Comparison of ENCODE assay signal across 13 cellular contexts in genomic region chr3:131553495-131554247, GRCh38. TPM values are rescaled to one million over a fixed set of nuclear protein-coding genes. Genes with fewer than 3 reads are reported as not detected.
DNase-seq lines count a peak whose midpoint lies in the region; ATAC-seq, FAIRE-seq and TF ChIP-seq lines count a peak whose summit lies in the region.
"Had no signal": no experiment of that assay in that cellular context is flagged by ENCODE, and none has a peak within 500 bp of the region (broad histone marks: within the 10 kb centered on the region; RNA-seq: fewer than 3 reads in every experiment).

No MANE protein-coding gene starts in this region.

- H3K27me3 ChIP-seq in pancreas (no peaks in the 10 kb centered on the region), dorsolateral prefrontal cortex (peaks cover 0 to 3% (median 0%) of the 10 kb centered on the region in 45 donors)
- no peaks in the 10 kb centered on the region for H3K27me3 ChIP-seq in CD8-positive, alpha-beta T cell (ENCODE audit: insufficient read depth, low read length)

- ATAC-seq in stimulated activated naive CD8-positive, alpha-beta T cell treated with anti-CD3 and anti-CD28 coated beads, Interleukin-15, amount 100 ng/mL, for 72 hours: peak; percentile 80
- ATAC-seq in stimulated activated naive CD8-positive, alpha-beta T cell treated with anti-CD3 and anti-CD28 coated beads, Interleukin-15, Interleukin-2, amounts not matched to agents 100 U/mL and 50 U/mL, for 24 hours: no peak
- ATAC-seq in GM21825 (IDR thresholded peaks at IDR 0.05; ENCODE audit: unreplicated experiment) (peak; percentile 91), HG03175 (IDR thresholded peaks at IDR 0.05; ENCODE audit: unreplicated experiment) (peak; percentile 93), pancreas (no peak)
- no peak for ATAC-seq in CD8-positive, alpha-beta T cell
- ATAC-seq: A549; activated naive CD8-positive, alpha-beta T cell treated with anti-CD3 and anti-CD28 coated beads, Interleukin-2, amount 50 U/mL, for 24 hours had no signal

- POLR2A ChIA-PET in CD8-positive, alpha-beta T cell (lab: Charles Lee): no interaction called here

- DNase-seq in stimulated activated naive CD8-positive, alpha-beta T cell treated with anti-CD3 and anti-CD28 coated beads, Interleukin-15, amount 100 ng/mL, for 72 hours: no peak
- no peak for DNase-seq in stimulated activated naive CD8-positive, alpha-beta T cell treated with anti-CD3 and anti-CD28 coated beads, Interleukin-15, Interleukin-2, amounts not matched to agents 100 U/mL and 50 U/mL, for 24 hours
- DNase-seq in pancreas (no peak), dorsolateral prefrontal cortex (no peak)
- DNase-seq in CD8-positive, alpha-beta T cell: no peak
- no peak for DNase-seq in activated T-cell treated with anti-CD3 and anti-CD28 coated beads, Interleukin-2, amount 50 U/mL, for 1 hour
- DNase-seq: activated CD4-positive, alpha-beta T cell treated with anti-CD3 and anti-CD28 coated beads, Interleukin-2, amount 50 U/mL, for 4 hours; activated naive CD8-positive, alpha-beta T cell treated with anti-CD3 and anti-CD28 coated beads, Interleukin-2, amount 50 U/mL, for 24 hours; H7; NCI-H774 had no signal

- no peaks in the 10 kb centered on the region for H3K36me3 ChIP-seq in pancreas
- no peaks in the 10 kb centered on the region for H3K36me3 ChIP-seq in CD8-positive, alpha-beta T cell (ENCODE audit: insufficient read depth, low read length)

- H3K36me3 Mint-ChIP-seq in CD8-positive, alpha-beta T cell: no peaks in the 10 kb centered on the region

- no peaks in the 10 kb centered on the region for H3K4me1 ChIP-seq in pancreas
- no peaks in the 10 kb centered on the region for H3K4me1 ChIP-seq in CD8-positive, alpha-beta T cell (ENCODE audit: insufficient read depth, low read length)
- H3K4me1 ChIP-seq: A549 had no signal

- TF ChIP-seq CTCF in pancreas (IDR thresholded peaks at IDR 0.05) (no peak), dorsolateral prefrontal cortex (IDR thresholded peaks at IDR 0.05 in 54 of 56, conservative IDR thresholded peaks at IDR 0.05 in 2 of 56; ENCODE audit: low read depth in 1 of 56, partially characterized antibody in 56 of 56) (no peak)
- TF ChIP-seq CTCF in CD8-positive, alpha-beta T cell (IDR thresholded peaks at IDR 0.05): no peak

- no peak overlapping the region for H3K27ac Mint-ChIP-seq in stimulated activated naive CD8-positive, alpha-beta T cell treated with anti-CD3 and anti-CD28 coated beads, Interleukin-15, amount 100 ng/mL, for 72 hours
- no peak overlapping the region for H3K27ac Mint-ChIP-seq in CD8-positive, alpha-beta T cell
- H3K27ac Mint-ChIP-seq: activated naive CD8-positive, alpha-beta T cell treated with anti-CD3 and anti-CD28 coated beads, Interleukin-2, amount 50 U/mL, for 24 hours had no signal

- no peak overlapping the region for H3K27ac ChIP-seq in pancreas
- H3K27ac ChIP-seq in CD8-positive, alpha-beta T cell (ENCODE audit: low read depth, low read length): no peak overlapping the region
- no peak overlapping the region for H3K27ac ChIP-seq in dorsolateral prefrontal cortex
- H3K27ac ChIP-seq: A549 had no signal

- H3K9me3 ChIP-seq in pancreas: no peaks in the 10 kb centered on the region
- no peaks in the 10 kb centered on the region for H3K9me3 ChIP-seq in CD8-positive, alpha-beta T cell (ENCODE audit: low read length)
- H3K9me3 ChIP-seq: A549 had no signal

- intact Hi-C loops in pancreas (cut with DNase I): no loop called here
- intact Hi-C loops in CD8-positive, alpha-beta T cell (cut with DNase I, micrococcal nuclease): no loop called here
- intact Hi-C loops in dorsolateral prefrontal cortex (cut with DNase I): no loop called here

- FAIRE-seq in pancreas (lab: Jason Lieb, UNC): no peak
- FAIRE-seq: A549 had no signal

- CTCF ChIA-PET in CD8-positive, alpha-beta T cell (lab: Charles Lee): no interaction called here

- WGBS in pancreas, 2 donors: 74 to 82% methylated on average over 3 of the region's 3 CpGs

- peaks cover 28% of the 10 kb centered on the region for H3K27me3 Mint-ChIP-seq in stimulated activated naive CD8-positive, alpha-beta T cell treated with anti-CD3 and anti-CD28 coated beads, Interleukin-15, amount 100 ng/mL, for 72 hours
- peaks cover 15% of the 10 kb centered on the region for H3K27me3 Mint-ChIP-seq in CD8-positive, alpha-beta T cell (ENCODE audit: low read depth)
- H3K27me3 Mint-ChIP-seq: activated naive CD8-positive, alpha-beta T cell treated with anti-CD3 and anti-CD28 coated beads, Interleukin-2, amount 50 U/mL, for 24 hours had no signal

- H3K9me3 Mint-ChIP-seq in stimulated activated naive CD8-positive, alpha-beta T cell treated with anti-CD3 and anti-CD28 coated beads, Interleukin-15, amount 100 ng/mL, for 72 hours: no peaks in the 10 kb centered on the region
- no peaks in the 10 kb centered on the region for H3K9me3 Mint-ChIP-seq in CD8-positive, alpha-beta T cell
- H3K9me3 Mint-ChIP-seq: activated naive CD8-positive, alpha-beta T cell treated with anti-CD3 and anti-CD28 coated beads, Interleukin-2, amount 50 U/mL, for 24 hours had no signal

- peaks cover 9% of the 10 kb centered on the region for H3K4me1 Mint-ChIP-seq in stimulated activated naive CD8-positive, alpha-beta T cell treated with anti-CD3 and anti-CD28 coated beads, Interleukin-15, amount 100 ng/mL, for 72 hours
- H3K4me1 Mint-ChIP-seq in CD8-positive, alpha-beta T cell (ENCODE audit: low read depth): no peaks in the 10 kb centered on the region
- H3K4me1 Mint-ChIP-seq: activated naive CD8-positive, alpha-beta T cell treated with anti-CD3 and anti-CD28 coated beads, Interleukin-2, amount 50 U/mL, for 24 hours had no signal

- H3K4me3 ChIP-seq in pancreas (no peak overlapping the region), dorsolateral prefrontal cortex (no peak overlapping the region)
- no peak overlapping the region for H3K4me3 ChIP-seq in CD8-positive, alpha-beta T cell (ENCODE audit: low read depth, low read length)
- H3K4me3 ChIP-seq: A549 had no signal

- no peak overlapping the region for H3K4me3 Mint-ChIP-seq in stimulated activated naive CD8-positive, alpha-beta T cell treated with anti-CD3 and anti-CD28 coated beads, Interleukin-15, amount 100 ng/mL, for 72 hours
- no peak overlapping the region for H3K4me3 Mint-ChIP-seq in CD8-positive, alpha-beta T cell
- H3K4me3 Mint-ChIP-seq: activated naive CD8-positive, alpha-beta T cell treated with anti-CD3 and anti-CD28 coated beads, Interleukin-2, amount 50 U/mL, for 24 hours had no signal

RNA-seq across cellular contexts. Expression of gene MRPL3, which starts 50.9 kb away (rescaled TPM):
- 10 to 100 TPM; 23.5 to 45.4 (median 36.7) TPM for total RNA-seq in pancreas
- polyA plus RNA-seq in pancreas: 10 to 100 TPM; 34.3 to 43.7 TPM
- total RNA-seq in CD8-positive, alpha-beta T cell: 10 to 100 TPM; 43.6 to 45.0 TPM
- total RNA-seq in dorsolateral prefrontal cortex: 10 to 100 TPM; 24.9 to 63.5 (median 46.5) TPM

Comparison
In these comparisons a context has a peak if more than half of its experiments do, and no peak if none do; other contexts are left out.
1. ATAC-seq: peak in stimulated activated naive CD8-positive, alpha-beta T cell treated with anti-CD3 and anti-CD28 coated beads, Interleukin-15, amount 100 ng/mL, for 72 hours (single experiment), GM21825 (single experiment) and HG03175 (single experiment); none in stimulated activated naive CD8-positive, alpha-beta T cell treated with anti-CD3 and anti-CD28 coated beads, Interleukin-15, Interleukin-2, amounts not matched to agents 100 U/mL and 50 U/mL, for 24 hours (single experiment), pancreas (0 of 4) and CD8-positive, alpha-beta T cell (single experiment).